In the genomic region with DNA sequence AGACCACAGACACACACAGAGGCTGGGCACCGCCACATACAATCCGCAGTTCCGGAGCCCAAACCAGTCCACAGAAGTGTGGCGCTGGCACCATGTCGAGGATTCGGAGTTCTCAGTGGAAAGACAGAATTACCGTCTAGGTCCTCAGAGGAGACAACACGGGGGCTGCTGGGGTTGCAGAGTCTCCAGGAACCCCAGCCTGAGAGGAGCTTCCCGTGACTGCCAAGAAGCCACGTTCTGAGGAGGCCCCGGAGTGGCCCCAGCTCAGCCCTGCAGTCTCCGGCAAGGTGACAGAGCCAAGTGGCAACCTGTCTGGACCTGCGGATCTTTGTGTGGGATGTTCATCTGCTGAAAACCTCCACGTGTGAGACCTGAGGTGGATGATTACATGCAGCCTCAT, we compare ENCODE assay signal across 18 cellular contexts. TPM values are rescaled to one million over a fixed set of nuclear protein-coding genes. Genes with fewer than 3 reads are reported as not detected.
DNase-seq lines count a peak whose midpoint lies in the region; ATAC-seq, FAIRE-seq and TF ChIP-seq lines count a peak whose summit lies in the region.
"Had no signal": no experiment of that assay in that cellular context is flagged by ENCODE, and none has a peak within 500 bp of the region (broad histone marks: within the 10 kb centered on the region; RNA-seq: fewer than 3 reads in every experiment).

No MANE protein-coding gene starts in this region.

- H3K27me3 ChIP-seq in heart right ventricle (no peaks in the 10 kb centered on the region), bronchial epithelial cell (ENCODE audit: control insufficient read depth, insufficient read depth, low read length) (no peaks in the 10 kb centered on the region), lower lobe of right lung (ENCODE audit: low read depth) (no peaks in the 10 kb centered on the region), aorta (ENCODE audit: control insufficient read depth in 1 of 2, insufficient read depth in 2 of 2, low read length in 1 of 2) (no peaks in the 10 kb centered on the region)
- H3K27me3 ChIP-seq: BLaER1 had no signal

- H3K9me3 ChIP-seq in heart right ventricle (no peaks in the 10 kb centered on the region), lower lobe of right lung (no peaks in the 10 kb centered on the region), aorta (ENCODE audit: control insufficient read depth, low read length) (no peaks in the 10 kb centered on the region)
- H3K9me3 ChIP-seq: BLaER1, Caco-2 had no signal

- ATAC-seq in heart right ventricle = peak in 1 of 8 donors; percentile 32
- no peak for ATAC-seq in Right ventricle myocardium inferior
- peak; percentile 25 to 38 for ATAC-seq in lower lobe of right lung
- peak; percentile 15 for ATAC-seq in aorta (ENCODE audit: low FRiP score)

- H3K4me1 ChIP-seq in heart right ventricle = peaks cover 0 to 42% (median 2%) of the 10 kb centered on the region in 9 donors
- no peaks in the 10 kb centered on the region for H3K4me1 ChIP-seq in lower lobe of right lung
- no peaks in the 10 kb centered on the region for H3K4me1 ChIP-seq in aorta (ENCODE audit: control insufficient read depth in 1 of 2, insufficient read depth in 2 of 2, low read length in 2 of 2)
- H3K4me1 ChIP-seq: BLaER1 had no signal

- H3K36me3 ChIP-seq in heart right ventricle = peaks cover 4 to 96% (median 40%) of the 10 kb centered on the region in 9 donors
- peaks cover 4% of the 10 kb centered on the region for H3K36me3 ChIP-seq in bronchial epithelial cell (ENCODE audit: control insufficient read depth, insufficient read depth, low read length)
- H3K36me3 ChIP-seq in lower lobe of right lung = peaks cover 72% of the 10 kb centered on the region
- peaks cover 0 to 3% of the 10 kb centered on the region in 2 donors for H3K36me3 ChIP-seq in aorta (ENCODE audit: control insufficient read depth in 1 of 2, insufficient read depth in 2 of 2, low read length in 1 of 2)

- H3K36me3 Mint-ChIP-seq in HFFc6 (ENCODE audit: low read depth) = peaks cover 15% of the 10 kb centered on the region

- no peaks in the 10 kb centered on the region for H3K9me3 Mint-ChIP-seq in HFFc6
- H3K9me3 Mint-ChIP-seq: CD8-positive, alpha-beta memory T cell had no signal

- no peak for DNase-seq in heart right ventricle
- no peak for DNase-seq in Right ventricle myocardium inferior (ENCODE audit: missing footprints)
- DNase-seq in bronchial epithelial cell (ENCODE audit: low read depth) = peak; percentile 56
- no peak for DNase-seq in lower lobe of right lung
- no peak for DNase-seq in aorta
- DNase-seq in SK-N-DZ (ENCODE audit: low spot score) = no peak
- DNase-seq in HFFc6 = no peak
- DNase-seq: 8988T; AML-193; Caco-2; CD8-positive, alpha-beta memory T cell; DND-41; GDM1; HCEC 1CT had no signal

- no peak overlapping the region for H3K4me3 Mint-ChIP-seq in HFFc6
- H3K4me3 Mint-ChIP-seq: CD8-positive, alpha-beta memory T cell had no signal

- H3K4me1 Mint-ChIP-seq in HFFc6 (ENCODE audit: low read depth) = no peaks in the 10 kb centered on the region

- H3K27ac ChIP-seq in heart right ventricle (peak overlapping the region in 8 of 10 donors; percentile 10 to 72 (median 50)), lower lobe of right lung (peak overlapping the region; percentile 59), aorta (ENCODE audit: low read depth in 1 of 2, low read length in 2 of 2) (no peak overlapping the region)
- H3K27ac ChIP-seq: BLaER1, HL-60 had no signal

- WGBS in heart right ventricle, 2 donors = 89 to 92% methylated on average over 14 of the region's 14 CpGs
- WGBS in aorta, 2 donors = 92 to 96% methylated on average over 14 of the region's 14 CpGs

- no peak for FAIRE-seq in bronchial epithelial cell (lab: Jason Lieb, UNC)
- FAIRE-seq: GM12892, H1 had no signal

- no peak overlapping the region for H3K4me3 ChIP-seq in heart right ventricle
- H3K4me3 ChIP-seq in bronchial epithelial cell (ENCODE audit: low read depth, low read length) = no peak overlapping the region
- no peak overlapping the region for H3K4me3 ChIP-seq in lower lobe of right lung
- no peak overlapping the region for H3K4me3 ChIP-seq in aorta (ENCODE audit: low read length in 2 of 2)
- H3K4me3 ChIP-seq: BLaER1 had no signal

- H3K27ac Mint-ChIP-seq in HFFc6 = no peak overlapping the region

- TF ChIP-seq CTCF in heart right ventricle (IDR thresholded peaks at IDR 0.05) = no peak
- TF ChIP-seq CTCF in bronchial epithelial cell (IDR thresholded peaks at IDR 0.05; ENCODE audit: insufficient read depth, low read length, severe bottlenecking) = no peak
- TF ChIP-seq CTCF in lower lobe of right lung (IDR thresholded peaks at IDR 0.05) = no peak
- no peak for TF ChIP-seq CTCF in HFFc6 (IDR thresholded peaks at IDR 0.05)

- intact Hi-C loops in heart right ventricle (cut with DNase I) = loop anchor here in 2 of 10 donors (2.0 to 10.0 kb wide), 2 partner anchors 94 to 102 kb away; no protein-coding TSS in a partner anchor
- intact Hi-C loops in Right ventricle myocardium inferior (cut with DNase I) = loop anchor here (2.0 kb wide), 1 partner anchor 28 kb away; no protein-coding TSS in a partner anchor
- intact Hi-C loops in lower lobe of right lung (cut with DNase I) = no loop called here
- intact Hi-C loops in aorta (cut with DNase I) = no loop called here

- H3K27me3 Mint-ChIP-seq in HFFc6 (ENCODE audit: insufficient read depth) = no peaks in the 10 kb centered on the region; the same call in 1 of the 2 replicates
- H3K27me3 Mint-ChIP-seq: CD8-positive, alpha-beta memory T cell had no signal

RNA-seq across cellular contexts. Expression of a gene that starts 7.3 kb away (rescaled TPM):
- 100 to 1,000 TPM; 381 to 939 (median 762) TPM for total RNA-seq in heart right ventricle
- polyA plus RNA-seq in heart right ventricle = 100 to 1,000 TPM; 163 to 192 TPM
- 468 TPM for total RNA-seq in Right ventricle myocardium inferior
- total RNA-seq in bronchial epithelial cell = 0.26 and 1.0 TPM in 2 replicates
- 2.7 TPM for total RNA-seq in lower lobe of right lung
- 10 to 100 TPM in 1 of 2 donors, 1 to 10 TPM in 1; 2.4 to 10.8 TPM for total RNA-seq in aorta
- 1 to 10 TPM; 2.0 to 3.9 TPM for polyA plus RNA-seq in aorta
- polyA plus RNA-seq in SK-N-DZ (2014; cell fraction: cytosol; rRNA removed) = 1.8 and 1.9 TPM in 2 replicates
- polyA plus RNA-seq in SK-N-DZ (2014; cell fraction: nucleus; rRNA removed) = 1.0 and 1.6 TPM in 2 replicates
- total RNA-seq in HFFc6 (2021; fragmentation: NEBNext Ultra II Directional; extraction: Animal tissue kit (Norgen Biotek cat#: 25700)) = 1 to 10 TPM; 1.0 to 2.0 (median 1.5) TPM

RNA-seq across cellular contexts. Expression of a gene that starts 29.9 kb away (rescaled TPM):
- total RNA-seq in heart right ventricle (100 to 1,000 TPM in 9 of 10 donors, 10 to 100 TPM in 1; 97.7 to 307 (median 225) TPM), Right ventricle myocardium inferior (194 TPM), bronchial epithelial cell (14.2 and 16.3 TPM in 2 replicates), lower lobe of right lung (16.8 TPM), aorta (10 to 100 TPM; 16.3 to 28.2 TPM)
- polyA plus RNA-seq in heart right ventricle (10 to 100 TPM; 40.9 to 73.3 TPM), aorta (10 to 100 TPM in 1 of 2 donors, 1 to 10 TPM in 1; 7.4 to 16.9 TPM)
- polyA plus RNA-seq in SK-N-DZ (2014; cell fraction: cytosol; rRNA removed) = 24.9 and 26.8 TPM in 2 replicates
- polyA plus RNA-seq in SK-N-DZ (2014; cell fraction: nucleus; rRNA removed) = 33.6 and 77.2 TPM in 2 replicates
- 1 to 10 TPM; 7.6 to 9.3 (median 9.0) TPM for total RNA-seq in HFFc6 (2021; fragmentation: NEBNext Ultra II Directional; extraction: Animal tissue kit (Norgen Biotek cat#: 25700))

Comparison
In these comparisons a context has a peak if more than half of its experiments do, and no peak if none do; other contexts are left out.
1. H3K27ac ChIP-seq: peak in heart right ventricle (8 of 10) and lower lobe of right lung (single experiment); none in aorta (0 of 2).
2. RNA of a gene that starts 7.3 kb away (total RNA-seq): 381 to 939 TPM in heart right ventricle and 468 TPM in Right ventricle myocardium inferior (single experiment); 2.4 to 10.8 TPM in aorta, 2.7 TPM in lower lobe of right lung (single experiment), 1.0 to 2.0 TPM in HFFc6 and 0.26 to 1.0 TPM in bronchial epithelial cell; every median in the first group is over 10 times any median in the second.